Comparison of ENCODE assay signal across 1 cellular context in the genomic region with DNA sequence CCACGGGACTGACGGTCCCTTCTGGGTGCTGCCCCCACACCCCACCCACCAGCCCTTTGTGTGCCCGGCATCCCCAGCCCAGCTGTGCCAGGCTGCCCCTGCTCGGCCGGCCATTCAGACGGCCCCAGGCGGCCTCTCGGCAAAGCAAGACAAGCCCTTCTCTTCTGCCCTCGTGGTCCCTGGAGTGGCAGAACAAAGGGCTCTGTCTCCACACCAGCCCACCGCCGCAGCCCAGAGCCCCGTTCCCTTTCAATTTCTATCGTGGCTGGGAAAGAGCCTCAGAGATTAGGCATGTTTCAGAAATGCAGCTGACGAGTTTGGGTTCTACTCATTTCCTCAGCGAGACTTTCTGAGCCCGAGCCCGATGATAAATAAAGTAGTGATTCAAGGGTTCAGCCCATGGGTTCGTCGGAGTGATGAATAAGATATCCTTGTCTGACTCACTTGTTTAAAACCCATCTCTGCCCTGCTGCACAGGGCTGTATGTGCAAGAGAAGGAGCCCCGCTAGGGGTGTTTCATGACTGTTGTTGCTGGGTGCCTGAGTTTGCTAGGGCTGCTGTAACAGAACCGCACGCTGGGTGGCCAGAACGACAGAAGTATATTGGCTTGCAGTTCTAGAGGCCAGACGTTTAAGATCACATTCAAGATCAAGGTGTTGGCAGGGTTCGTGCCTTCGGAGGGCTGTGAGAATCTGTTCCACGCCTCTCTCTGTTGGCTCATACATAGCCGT.
TF ChIP-seq lines count a peak whose summit lies in the region.

No MANE protein-coding gene starts in this region.

TF ChIP-seq in neural cell, 6 proteins besides CTCF, POLR2A, EP300 and RAD21 (continued from another document):
- TF ChIP-seq TAF1 (IDR thresholded peaks at IDR 0.05; ENCODE audit: low read depth) (no peak), MXI1 (conservative IDR thresholded peaks at IDR 0.05; ENCODE audit: poor library complexity, severe bottlenecking) (no peak), POLR2AphosphoS5 (IDR thresholded peaks at IDR 0.05) (no peak)
